ENCODE assay signal across 1 cellular context in the genomic region with DNA sequence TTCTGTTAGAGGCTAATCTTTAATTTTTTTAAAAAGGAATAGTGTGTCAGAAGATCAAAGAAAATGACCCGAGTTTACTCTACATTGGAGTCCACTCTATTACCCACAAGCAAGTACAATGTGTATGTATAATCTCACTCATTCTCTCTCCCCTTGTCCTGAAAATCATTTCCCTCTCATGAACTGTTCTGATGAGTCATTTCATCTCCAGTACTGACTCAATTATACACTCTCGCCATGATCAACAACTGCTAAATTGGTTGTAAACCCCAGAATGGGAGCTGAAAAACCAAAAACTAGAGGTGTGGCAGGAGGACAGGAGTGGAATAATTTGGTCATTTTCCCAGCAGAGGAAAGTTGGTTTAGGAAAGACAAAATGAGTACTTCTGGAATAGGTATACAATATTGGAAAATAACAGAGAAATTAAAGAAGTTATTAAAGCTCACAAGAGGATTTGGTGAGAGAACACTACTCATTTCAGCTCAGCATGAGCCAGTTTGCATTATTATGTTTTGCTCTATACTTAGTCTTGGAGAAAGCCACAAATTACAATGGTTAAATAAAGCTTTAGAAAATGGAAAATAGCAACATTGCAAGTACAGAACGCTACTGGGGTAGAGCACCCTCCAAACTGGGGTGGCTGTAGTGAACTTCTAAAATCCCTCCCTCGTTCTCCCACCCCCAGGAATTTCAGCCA.
A peak's percentile ranks its signal among the peaks of the same experiment; 100 is the strongest.
TF ChIP-seq lines count a peak whose summit lies in the region.

No MANE protein-coding gene starts in this region.

TF ChIP-seq in IMR-90, 13 proteins besides CTCF, POLR2A, EP300 and RAD21 (continued from another document):
- TF ChIP-seq CHD1 (IDR thresholded peaks at IDR 0.05; ENCODE audit: low read depth, low read length) (no peak), NFE2L2 (IDR thresholded peaks at IDR 0.05; ENCODE audit: low read depth, low read length) (0 out of 2 replicates have a peak, but pooled peaks have one; percentile 10), MXI1 (IDR thresholded peaks at IDR 0.05; ENCODE audit: borderline replicate concordance, low read depth, low read length) (no peak), RFX5 (IDR thresholded peaks at IDR 0.05; ENCODE audit: low read depth, low read length) (no peak)
- TF ChIP-seq, protein P1, sequence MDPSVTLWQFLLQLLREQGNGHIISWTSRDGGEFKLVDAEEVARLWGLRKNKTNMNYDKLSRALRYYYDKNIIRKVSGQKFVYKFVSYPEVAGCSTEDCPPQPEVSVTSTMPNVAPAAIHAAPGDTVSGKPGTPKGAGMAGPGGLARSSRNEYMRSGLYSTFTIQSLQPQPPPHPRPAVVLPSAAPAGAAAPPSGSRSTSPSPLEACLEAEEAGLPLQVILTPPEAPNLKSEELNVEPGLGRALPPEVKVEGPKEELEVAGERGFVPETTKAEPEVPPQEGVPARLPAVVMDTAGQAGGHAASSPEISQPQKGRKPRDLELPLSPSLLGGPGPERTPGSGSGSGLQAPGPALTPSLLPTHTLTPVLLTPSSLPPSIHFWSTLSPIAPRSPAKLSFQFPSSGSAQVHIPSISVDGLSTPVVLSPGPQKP (IDR thresholded peaks at IDR 0.05; ENCODE audit: borderline replicate concordance, low read depth, low read length) = no peak
TF ChIP-seq in IMR-90: peak in this region for 3.
